Comparison of ENCODE assay signal across 20 cellular contexts in the genomic region with DNA sequence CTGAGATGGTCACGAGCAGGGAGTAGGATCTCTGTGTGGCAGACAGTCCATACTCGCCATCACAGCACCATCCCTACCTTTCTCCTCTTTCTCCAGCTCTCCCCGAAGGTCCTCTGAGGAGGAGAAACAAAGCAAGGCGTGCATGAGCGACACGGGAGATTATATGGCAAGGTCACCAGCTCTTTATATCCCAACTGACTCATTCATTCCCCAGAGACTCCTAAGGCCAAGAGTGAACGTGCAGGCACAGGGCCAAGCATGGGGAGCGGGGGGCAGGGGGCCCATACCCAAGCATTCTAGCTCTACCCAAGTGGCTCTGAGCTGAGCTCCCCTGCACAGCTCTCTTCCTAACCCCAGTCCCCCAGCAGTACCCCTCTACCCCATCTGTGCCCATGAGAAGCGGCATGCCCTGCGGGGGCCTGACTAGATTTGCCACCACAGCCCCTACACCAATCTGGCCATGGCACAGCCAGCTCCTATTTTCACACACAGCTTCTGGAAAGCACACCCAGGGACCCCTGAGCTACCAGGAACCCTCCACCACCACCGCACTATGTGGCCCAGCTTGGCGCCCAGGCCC. TPM values are rescaled to one million over a fixed set of nuclear protein-coding genes. Genes with fewer than 3 reads are reported as not detected.
DNase-seq lines count a peak whose midpoint lies in the region; ATAC-seq and TF ChIP-seq lines count a peak whose summit lies in the region.
"Had no signal": no experiment of that assay in that cellular context is flagged by ENCODE, and none has a peak within 500 bp of the region (broad histone marks: within the 10 kb centered on the region; RNA-seq: fewer than 3 reads in every experiment).

No MANE protein-coding gene starts in this region.

- no peaks in the 10 kb centered on the region for H3K36me3 ChIP-seq in neural progenitor cell
- H3K36me3 ChIP-seq: BE2C had no signal

- H3K27ac Mint-ChIP-seq in stimulated activated naive CD8-positive, alpha-beta T cell treated with anti-CD3 and anti-CD28 coated beads, Interleukin-15, amount 100 ng/mL, for 72 hours = no peak overlapping the region
- H3K27ac Mint-ChIP-seq in neural progenitor cell = no peak overlapping the region
- H3K27ac Mint-ChIP-seq: CD8-positive, alpha-beta T cell had no signal

- H3K4me1 Mint-ChIP-seq in stimulated activated naive CD8-positive, alpha-beta T cell treated with anti-CD3 and anti-CD28 coated beads, Interleukin-15, amount 100 ng/mL, for 72 hours = peaks cover 8% of the 10 kb centered on the region
- peaks cover 25% of the 10 kb centered on the region for H3K4me1 Mint-ChIP-seq in neural progenitor cell

- POLR2A ChIA-PET in RWPE1 (lab: Yijun Ruan, JAX; ENCODE audit: low non-redundant PET) = interaction anchor here (0.5 kb wide), 1 partner anchor 1330 kb away, joined by 3 read pairs; no protein-coding TSS in a partner anchor

- no peak overlapping the region for H3K9ac ChIP-seq in neural progenitor cell

- no peak overlapping the region for H3K4me3 ChIP-seq in neural progenitor cell
- H3K4me3 ChIP-seq: K562, PC-9, SJSA1 had no signal

- H3K4me1 ChIP-seq in neural progenitor cell = peaks cover 18% of the 10 kb centered on the region
- H3K4me1 ChIP-seq: SJSA1 had no signal

- H2AFZ ChIP-seq in neural progenitor cell (replicated peaks) = no peak overlapping the region
- H2AFZ ChIP-seq: PC-9 had no signal

- peaks cover under 1% of the 10 kb centered on the region for H4K20me1 ChIP-seq in neural progenitor cell (ENCODE audit: low read depth)

- H3K4me3 Mint-ChIP-seq in stimulated activated naive CD8-positive, alpha-beta T cell treated with anti-CD3 and anti-CD28 coated beads, Interleukin-15, amount 100 ng/mL, for 72 hours = no peak overlapping the region
- no peak overlapping the region for H3K4me3 Mint-ChIP-seq in neural progenitor cell
- H3K4me3 Mint-ChIP-seq: CD8-positive, alpha-beta T cell had no signal

- peak; percentile 28 for ATAC-seq in stimulated activated naive CD8-positive, alpha-beta T cell treated with anti-CD3 and anti-CD28 coated beads, Interleukin-15, amount 100 ng/mL, for 72 hours
- ATAC-seq in stimulated activated naive CD8-positive, alpha-beta T cell treated with anti-CD3 and anti-CD28 coated beads, Interleukin-15, Interleukin-2, amounts not matched to agents 100 U/mL and 50 U/mL, for 24 hours = no peak
- no peak for ATAC-seq in GM18519 (IDR thresholded peaks at IDR 0.05; ENCODE audit: low FRiP score, unreplicated experiment)
- ATAC-seq: CD8-positive, alpha-beta T cell; K562 had no signal

- no peaks in the 10 kb centered on the region for H3K9me3 Mint-ChIP-seq in stimulated activated naive CD8-positive, alpha-beta T cell treated with anti-CD3 and anti-CD28 coated beads, Interleukin-15, amount 100 ng/mL, for 72 hours
- H3K9me3 Mint-ChIP-seq in neural progenitor cell = no peaks in the 10 kb centered on the region
- H3K9me3 Mint-ChIP-seq: CD8-positive, alpha-beta T cell had no signal

- H3K9me3 ChIP-seq in neural progenitor cell (ENCODE audit: low read depth) = no peaks in the 10 kb centered on the region
- H3K9me3 ChIP-seq: BE2C, SJSA1 had no signal

- no peaks in the 10 kb centered on the region for H3K79me2 ChIP-seq in neural progenitor cell (ENCODE audit: low read depth)

- CTCF ChIA-PET in RWPE1 (lab: Yijun Ruan, JAX) = no interaction called here

- H3K27me3 ChIP-seq in neural progenitor cell = peaks cover 68% of the 10 kb centered on the region
- H3K27me3 ChIP-seq: BE2C, SJSA1 had no signal

- H3K27me3 Mint-ChIP-seq in stimulated activated naive CD8-positive, alpha-beta T cell treated with anti-CD3 and anti-CD28 coated beads, Interleukin-15, amount 100 ng/mL, for 72 hours = peaks cover 24% of the 10 kb centered on the region
- H3K27me3 Mint-ChIP-seq in neural progenitor cell (ENCODE audit: insufficient read depth, low read depth) = peaks cover 39% of the 10 kb centered on the region

- no peak for TF ChIP-seq CTCF in RWPE1 (conservative IDR thresholded peaks at IDR 0.05; ENCODE audit: low read depth)
- no peak for TF ChIP-seq CTCF in neural progenitor cell (IDR thresholded peaks at IDR 0.05)
- no peak for TF ChIP-seq CTCF in GM20000 (IDR thresholded peaks at IDR 0.05; ENCODE audit: extremely low read depth, missing control alignments)

- DNase-seq in stimulated activated naive CD8-positive, alpha-beta T cell treated with anti-CD3 and anti-CD28 coated beads, Interleukin-15, amount 100 ng/mL, for 72 hours = no peak
- DNase-seq in stimulated activated naive CD8-positive, alpha-beta T cell treated with anti-CD3 and anti-CD28 coated beads, Interleukin-15, Interleukin-2, amounts not matched to agents 100 U/mL and 50 U/mL, for 24 hours = no peak
- DNase-seq in RWPE1 (ENCODE audit: low spot score) (no peak), neural progenitor cell (ENCODE audit: low spot score) (no peak), GM20000 (ENCODE audit: low spot score) (no peak), NCI-H510A (lab: John Stamatoyannopoulos, UW) (no peak)
- no peak for DNase-seq in central memory CD4-positive, alpha-beta T cell
- DNase-seq: BE2C; Calu3; CD8-positive, alpha-beta T cell; NCI-H1417; NCI-H187; NCI-H2107; NCI-H524; PC-9 had no signal

- peak overlapping the region; percentile 27 for H3K27ac ChIP-seq in RWPE1
- no peak overlapping the region for H3K27ac ChIP-seq in neural progenitor cell
- H3K27ac ChIP-seq: PC-9, SJSA1 had no signal

- H3F3A ChIP-seq in neural progenitor cell (ENCODE audit: low read depth) = peaks cover 12% of the 10 kb centered on the region

- H3K36me3 Mint-ChIP-seq in neural progenitor cell = no peaks in the 10 kb centered on the region
- H3K36me3 Mint-ChIP-seq: CD8-positive, alpha-beta T cell had no signal

- peak overlapping the region; percentile 45 for H3K4me2 ChIP-seq in neural progenitor cell
- H3K4me2 ChIP-seq: PC-9 had no signal

RNA-seq across cellular contexts. Expression of gene TRIM7, which starts 6.8 kb away (rescaled TPM):
- not detected in 2 replicates for total RNA-seq in neural progenitor cell (ENCODE audit: low replicate concordance)

RNA-seq across cellular contexts. Expression of gene TRIM41, which starts 24.9 kb away (rescaled TPM):
- 8.1 and 24.2 TPM in 2 replicates for total RNA-seq in neural progenitor cell (ENCODE audit: low replicate concordance)

RNA-seq across cellular contexts. Expression of gene RACK1, which starts 45.5 kb away (rescaled TPM):
- total RNA-seq in neural progenitor cell (ENCODE audit: low replicate concordance) = 2,816 and 3,567 TPM in 2 replicates

RNA-seq across cellular contexts. Expression of gene OR2V2, which starts 50.8 kb away (rescaled TPM):
- not detected in 2 replicates for total RNA-seq in neural progenitor cell (ENCODE audit: low replicate concordance)
- total RNA-seq: A172; Calu3; CD8-positive, alpha-beta T cell; H7; K562; PC-9; SJSA1 had no signal
